11 cellular contexts compared by ENCODE assay signal in genomic region chr5:10735569-10736255, GRCh38. TPM values are rescaled to one million over a fixed set of nuclear protein-coding genes. Genes with fewer than 3 reads are reported as not detected.
DNase-seq lines count a peak whose midpoint lies in the region; ATAC-seq and TF ChIP-seq lines count a peak whose summit lies in the region.
"Had no signal": no experiment of that assay in that cellular context is flagged by ENCODE, and none has a peak within 500 bp of the region (broad histone marks: within the 10 kb centered on the region; RNA-seq: fewer than 3 reads in every experiment).

No MANE protein-coding gene starts in this region.

- no peaks in the 10 kb centered on the region for H3K27me3 ChIP-seq in transverse colon

- WGBS in transverse colon (ENCODE audit: low coverage in 1 of 2), 2 donors: 69 to 90% methylated on average over 6 to 8 of the region's 8 CpGs

- no peak for TF ChIP-seq EP300 in transverse colon (IDR thresholded peaks at IDR 0.05; ENCODE audit: low read depth)

- peak overlapping the region; percentile 43 for H3K27ac Mint-ChIP-seq in dendritic cell treated with granulocyte-macrophage colony-stimulating factor and Interleukin-4, amounts not matched to agents 40 ng/mL and 50 ng/mL, for 4 days
- H3K27ac Mint-ChIP-seq: stimulated activated naive CD8-positive, alpha-beta T cell treated with anti-CD3 and anti-CD28 coated beads, Interleukin-15, amount 100 ng/mL, for 72 hours had no signal

- peaks cover 12% of the 10 kb centered on the region for H3K9me3 Mint-ChIP-seq in dendritic cell treated with granulocyte-macrophage colony-stimulating factor and Interleukin-4, amounts not matched to agents 40 ng/mL and 50 ng/mL, for 4 days
- H3K9me3 Mint-ChIP-seq: stimulated activated naive CD8-positive, alpha-beta T cell treated with anti-CD3 and anti-CD28 coated beads, Interleukin-15, amount 100 ng/mL, for 72 hours had no signal

- no peak for DNase-seq in transverse colon
- no peak for DNase-seq in NCI-H128 (lab: John Stamatoyannopoulos, UW; ENCODE audit: unreplicated experiment)
- no peak for DNase-seq in dermis blood vessel endothelial cell
- DNase-seq: DMS153; stimulated activated naive CD8-positive, alpha-beta T cell treated with anti-CD3 and anti-CD28 coated beads, Interleukin-15, amount 100 ng/mL, for 72 hours had no signal

- H3K9me3 ChIP-seq in transverse colon: peaks cover 0 to 3% of the 10 kb centered on the region in 2 donors

- TF ChIP-seq CTCF in GM12874 (IDR thresholded peaks at IDR 0.05; ENCODE audit: insufficient read depth, low read depth, low read length) (peak; percentile 22; the same call in 1 of the 2 replicates), transverse colon (IDR thresholded peaks at IDR 0.05) (no peak)

- no peak overlapping the region for H3K4me3 Mint-ChIP-seq in dendritic cell treated with granulocyte-macrophage colony-stimulating factor and Interleukin-4, amounts not matched to agents 40 ng/mL and 50 ng/mL, for 4 days
- H3K4me3 Mint-ChIP-seq: nephron; stimulated activated naive CD8-positive, alpha-beta T cell treated with anti-CD3 and anti-CD28 coated beads, Interleukin-15, amount 100 ng/mL, for 72 hours had no signal

- no peaks in the 10 kb centered on the region for H3K27me3 Mint-ChIP-seq in dendritic cell treated with granulocyte-macrophage colony-stimulating factor and Interleukin-4, amounts not matched to agents 40 ng/mL and 50 ng/mL, for 4 days
- H3K27me3 Mint-ChIP-seq: stimulated activated naive CD8-positive, alpha-beta T cell treated with anti-CD3 and anti-CD28 coated beads, Interleukin-15, amount 100 ng/mL, for 72 hours had no signal

- H3K36me3 Mint-ChIP-seq in dendritic cell treated with granulocyte-macrophage colony-stimulating factor and Interleukin-4, amounts not matched to agents 40 ng/mL and 50 ng/mL, for 4 days (ENCODE audit: low read depth): peaks cover 91% of the 10 kb centered on the region

- in situ Hi-C loops in transverse colon (cut with MboI; ENCODE audit: low pct_ligation_motif_present in 1 of 4, low pct_unique_long_range_greater_than_20kb in 1 of 4, low sequenced_read_pairs in 3 of 4): no loop called here

- ATAC-seq in GM21381 (IDR thresholded peaks at IDR 0.05; ENCODE audit: unreplicated experiment) (peak; percentile 58), HG03378 (IDR thresholded peaks at IDR 0.05; ENCODE audit: unreplicated experiment) (peak; percentile 80)
- no peak for ATAC-seq in activated CD4-positive, CD25-positive, alpha-beta regulatory T cell treated with anti-CD3 and anti-CD28 coated beads, Interleukin-2, amount 50 U/mL, for 24 hours
- ATAC-seq: stimulated activated naive CD8-positive, alpha-beta T cell treated with anti-CD3 and anti-CD28 coated beads, Interleukin-15, amount 100 ng/mL, for 72 hours had no signal

- peaks cover 0 to 5% (median 0%) of the 10 kb centered on the region in 4 donors for H3K36me3 ChIP-seq in transverse colon

- TF ChIP-seq POLR2A in transverse colon (IDR thresholded peaks at IDR 0.05): no peak

- no peak overlapping the region for H3K27ac ChIP-seq in transverse colon

- H3K4me1 Mint-ChIP-seq in dendritic cell treated with granulocyte-macrophage colony-stimulating factor and Interleukin-4, amounts not matched to agents 40 ng/mL and 50 ng/mL, for 4 days (ENCODE audit: low read depth): peaks cover 80% of the 10 kb centered on the region

- intact Hi-C loops in dendritic cell treated with granulocyte-macrophage colony-stimulating factor and Interleukin-4, amounts not matched to agents 40 ng/mL and 50 ng/mL, for 4 days (cut with micrococcal nuclease): no loop called here
- intact Hi-C loops in transverse colon (cut with DNase I; ENCODE audit: low total_unique reads): no loop called here

- no peak overlapping the region for H3K4me3 ChIP-seq in transverse colon

- peaks cover 0 to 14% (median 0%) of the 10 kb centered on the region in 4 donors for H3K4me1 ChIP-seq in transverse colon

RNA-seq across cellular contexts. Expression of gene DAP, which starts 25.3 kb away (rescaled TPM):
- total RNA-seq in transverse colon (10 to 100 TPM; 33.6 to 71.4 (median 47.9) TPM), dermis blood vessel endothelial cell (36.2 and 89.6 TPM in 2 replicates)

Comparison
In these comparisons a context has a peak if more than half of its experiments do, and no peak if none do; other contexts are left out.
1. ATAC-seq: peak in GM21381 (single experiment) and HG03378 (single experiment); none in activated CD4-positive, CD25-positive, alpha-beta regulatory T cell treated with anti-CD3 and anti-CD28 coated beads, Interleukin-2, amount 50 U/mL, for 24 hours (0 of 2).